9 cellular contexts compared by ENCODE assay signal in genomic region chr12:27975222-27976136, GRCh38. TPM values are rescaled to one million over a fixed set of nuclear protein-coding genes. Genes with fewer than 3 reads are reported as not detected.
DNase-seq lines count a peak whose midpoint lies in the region; ATAC-seq and TF ChIP-seq lines count a peak whose summit lies in the region.
"Had no signal": no experiment of that assay in that cellular context is flagged by ENCODE, and none has a peak within 500 bp of the region (broad histone marks: within the 10 kb centered on the region; RNA-seq: fewer than 3 reads in every experiment).

No MANE protein-coding gene starts in this region.

- peaks cover 14% of the 10 kb centered on the region for H3K27me3 ChIP-seq in thyroid gland

- WGBS in thyroid gland, 2 donors: 2 to 3% methylated on average over 48 to 51 of the region's 61 CpGs

- H3K9me3 ChIP-seq in thyroid gland: no peaks in the 10 kb centered on the region

- H3K36me3 ChIP-seq in thyroid gland: no peaks in the 10 kb centered on the region

- intact Hi-C loops in thyroid gland (cut with DNase I): no loop called here

- no peak for TF ChIP-seq POLR2A in thyroid gland (IDR thresholded peaks at IDR 0.05)

- no peak for ATAC-seq in HG03378 (IDR thresholded peaks at IDR 0.05; ENCODE audit: unreplicated experiment)
- ATAC-seq in HG02973 (IDR thresholded peaks at IDR 0.05; ENCODE audit: unreplicated experiment): no peak

- peaks cover 18% of the 10 kb centered on the region in 2 donors for H3K4me1 ChIP-seq in thyroid gland

- peak; percentile 71 for DNase-seq in activated effector memory CD4-positive, alpha-beta T cell treated with anti-CD3 and anti-CD28 coated beads, Interleukin-2, amount 50 U/mL, for 16 hours
- DNase-seq in activated effector memory CD4-positive, alpha-beta T cell treated with Interleukin-2 at 50 U/mL for 16 hours: no peak
- DNase-seq in activated naive CD4-positive, alpha-beta T cell treated with anti-CD3 and anti-CD28 coated beads, Interleukin-2, amount 50 U/mL, for 16 hours: peak; percentile 15
- DNase-seq in iPS-NIHi11 (ENCODE audit: low spot score) (peak; percentile 83), thyroid gland (peak; percentile 4 to 7), SHP77 treated with DMSO at 0.1 percent for 48 hours (lab: John Stamatoyannopoulos, UW) (no peak)

- no peak for TF ChIP-seq CTCF in thyroid gland (IDR thresholded peaks at IDR 0.05)

- H3K4me3 ChIP-seq in thyroid gland (replicated peaks in 1 of 3): no peak overlapping the region

- H3K27ac ChIP-seq in thyroid gland: no peak overlapping the region

RNA-seq across cellular contexts. Expression of gene PTHLH, which starts 2.9 kb away (rescaled TPM):
- total RNA-seq in thyroid gland: 1 to 10 TPM in 3 of 4 donors, not detected in 1; 1.6 to 3.0 (median 2.1) TPM
- total RNA-seq: T-helper 2 cell treated with Interferon-gamma antibody and Interleukin-4, amounts not matched to agents 100 ng/mL and 5 ng/mL, for 36 hours had no signal

Comparison
In these comparisons a context has a peak if more than half of its experiments do, and no peak if none do; other contexts are left out.
1. DNase-seq: peak in activated effector memory CD4-positive, alpha-beta T cell treated with anti-CD3 and anti-CD28 coated beads, Interleukin-2, amount 50 U/mL, for 16 hours (single experiment), activated naive CD4-positive, alpha-beta T cell treated with anti-CD3 and anti-CD28 coated beads, Interleukin-2, amount 50 U/mL, for 16 hours (single experiment), iPS-NIHi11 (single experiment) and thyroid gland (2 of 2); none in activated effector memory CD4-positive, alpha-beta T cell treated with Interleukin-2 at 50 U/mL for 16 hours (single experiment) and SHP77 treated with DMSO at 0.1 percent for 48 hours (single experiment).